Comparison of ENCODE assay signal across 26 cellular contexts in the genomic region with DNA sequence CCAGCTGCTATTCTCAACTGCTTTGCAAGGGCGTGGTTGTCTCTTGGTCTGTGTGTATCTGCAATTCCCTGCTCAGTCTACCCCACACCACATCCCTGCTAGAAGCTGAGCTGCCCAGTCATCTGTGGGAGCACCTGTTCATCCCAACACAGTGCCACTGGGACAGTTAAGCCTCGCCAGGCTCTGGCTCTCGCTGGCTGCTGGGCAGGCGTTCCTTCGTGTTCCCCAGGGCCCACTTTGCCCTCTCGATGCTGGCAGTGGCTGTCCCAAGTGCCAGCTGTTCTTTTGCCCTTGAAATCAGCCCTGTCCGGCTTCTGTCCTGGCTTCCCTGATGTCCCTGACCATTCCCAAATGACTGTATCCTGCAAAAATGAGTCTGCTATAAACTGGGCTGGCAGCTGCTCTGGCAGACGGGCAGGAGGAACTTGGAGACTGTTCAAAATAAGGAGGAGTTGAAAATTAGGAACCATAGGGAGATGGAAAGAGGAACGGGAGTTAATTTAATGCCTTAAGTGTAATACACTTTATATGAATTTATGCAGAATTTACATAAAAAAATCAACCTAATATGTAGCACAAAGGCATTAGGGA.
A peak's percentile ranks its signal among the peaks of the same experiment; 100 is the strongest.
DNase-seq lines count a peak whose midpoint lies in the region; ATAC-seq and TF ChIP-seq lines count a peak whose summit lies in the region.
"Had no signal": no experiment of that assay in that cellular context is flagged by ENCODE, and none has a peak within 500 bp of the region (broad histone marks: within the 10 kb centered on the region; RNA-seq: fewer than 3 reads in every experiment).

No MANE protein-coding gene starts in this region.

- peak; percentile 61 for DNase-seq in D341Med (ENCODE audit: low spot score)
- peak; percentile 97 for DNase-seq in NCI-H2171 treated with DMSO at 0.1 percent for 48 hours (lab: John Stamatoyannopoulos, UW)
- no peak for DNase-seq in sciatic nerve (ENCODE audit: low spot score)
- no peak for DNase-seq in activated CD4-positive, CD25-positive, alpha-beta regulatory T cell treated with anti-CD3 and anti-CD28 coated beads, Interleukin-2, amount 50 U/mL, for 72 hours
- no peak for DNase-seq in osteocyte (ENCODE audit: extremely low spot score, unreplicated experiment)
- DNase-seq in activated effector memory CD4-positive, alpha-beta T cell treated with anti-CD3 and anti-CD28 coated beads, Interleukin-2, amount 50 U/mL, for 16 hours: no peak
- DNase-seq: activated CD4-positive, alpha-beta T cell treated with anti-CD3 and anti-CD28 coated beads, Interleukin-2, amount 50 U/mL, for 4 hours; activated CD8-positive, alpha-beta memory T cell treated with anti-CD3 and anti-CD28 coated beads, Interleukin-2, amount 10 ng/mL, durations not matched to agents 7 days and 5 days; activated T-cell treated with anti-CD3 and anti-CD28 coated beads, Interleukin-2, amount 50 U/mL, for 4 hours; Calu3; foreskin keratinocyte; GM23248; heart right ventricle; kidney; naive B cell; NCI-H1092; NCI-H1930; NCI-H2227 treated with DMSO at 0.1 percent for 48 hours; NCI-H82; OCI-M1; SK-N-SH; small intestine; stimulated activated naive B cell treated with anti-CD40 and anti-IgM and Interleukin-4, amounts not matched to agents 10 μg/mL and 1 μg/mL and 100 μg/mL, for 72 hours; T-helper 17 cell had no signal

- H3K4me1 Mint-ChIP-seq in brain (peaks cover 48% of the 10 kb centered on the region), osteocyte (ENCODE audit: unreplicated experiment) (no peaks in the 10 kb centered on the region)
- H3K4me1 Mint-ChIP-seq: activated CD8-positive, alpha-beta memory T cell treated with anti-CD3 and anti-CD28 coated beads, Interleukin-2, amount 10 ng/mL, durations not matched to agents 7 days and 5 days; stimulated activated naive B cell treated with anti-CD40 and anti-IgM and Interleukin-4, amounts not matched to agents 10 μg/mL and 1 μg/mL and 100 μg/mL, for 72 hours had no signal

- H3K27me3 Mint-ChIP-seq in brain (peaks cover 10% of the 10 kb centered on the region), osteocyte (ENCODE audit: unreplicated experiment) (peaks cover 24% of the 10 kb centered on the region)

- ATAC-seq in sciatic nerve: peak; percentile 48
- no peak for ATAC-seq in GM19455 (IDR thresholded peaks at IDR 0.05; ENCODE audit: unreplicated experiment)
- ATAC-seq: activated CD8-positive, alpha-beta memory T cell treated with anti-CD3 and anti-CD28 coated beads, Interleukin-2, amount 10 ng/mL, durations not matched to agents 7 days and 5 days; activated T-cell treated with anti-CD3 and anti-CD28 coated beads, Interleukin-2, amount 50 U/mL, for 4 hours; foreskin keratinocyte; stimulated activated naive B cell treated with anti-CD40 and anti-IgM and Interleukin-4, amounts not matched to agents 10 μg/mL and 1 μg/mL and 100 μg/mL, for 72 hours; T-helper 17 cell had no signal

- H3K36me3 Mint-ChIP-seq in brain (no peaks in the 10 kb centered on the region), osteocyte (ENCODE audit: unreplicated experiment) (no peaks in the 10 kb centered on the region)
- H3K36me3 Mint-ChIP-seq: activated CD8-positive, alpha-beta memory T cell treated with anti-CD3 and anti-CD28 coated beads, Interleukin-2, amount 10 ng/mL, durations not matched to agents 7 days and 5 days; naive B cell; stimulated activated naive B cell treated with anti-CD40 and anti-IgM and Interleukin-4, amounts not matched to agents 10 μg/mL and 1 μg/mL and 100 μg/mL, for 72 hours had no signal

- intact Hi-C loops in sciatic nerve (cut with DNase I): no loop called here

- no peak for TF ChIP-seq CTCF in brain (conservative IDR thresholded peaks at IDR 0.05)
- TF ChIP-seq CTCF in osteocyte (IDR thresholded peaks at IDR 0.05): no peak

- H3K27ac Mint-ChIP-seq in brain (peak overlapping the region in 4 of 5 experiments; percentile 70 to 91 (median 86)), osteocyte (ENCODE audit: unreplicated experiment) (no peak overlapping the region)
- H3K27ac Mint-ChIP-seq: activated CD8-positive, alpha-beta memory T cell treated with anti-CD3 and anti-CD28 coated beads, Interleukin-2, amount 10 ng/mL, durations not matched to agents 7 days and 5 days; naive B cell; stimulated activated naive B cell treated with anti-CD40 and anti-IgM and Interleukin-4, amounts not matched to agents 10 μg/mL and 1 μg/mL and 100 μg/mL, for 72 hours; T-helper 17 cell had no signal

- peaks cover 0 to 21% (median 9%) of the 10 kb centered on the region in 5 experiments for H3K9me3 Mint-ChIP-seq in brain
- H3K9me3 Mint-ChIP-seq in osteocyte (ENCODE audit: unreplicated experiment): no peaks in the 10 kb centered on the region
- H3K9me3 Mint-ChIP-seq: activated T-cell treated with anti-CD3 and anti-CD28 coated beads, Interleukin-2, amount 50 U/mL, for 4 hours; stimulated activated naive B cell treated with anti-CD40 and anti-IgM and Interleukin-4, amounts not matched to agents 10 μg/mL and 1 μg/mL and 100 μg/mL, for 72 hours had no signal

- H3K4me3 Mint-ChIP-seq in brain (peak overlapping the region in 1 of 5 experiments; percentile 13), osteocyte (ENCODE audit: unreplicated experiment) (no peak overlapping the region)
- H3K4me3 Mint-ChIP-seq: activated CD8-positive, alpha-beta memory T cell treated with anti-CD3 and anti-CD28 coated beads, Interleukin-2, amount 10 ng/mL, durations not matched to agents 7 days and 5 days; activated T-cell treated with anti-CD3 and anti-CD28 coated beads, Interleukin-2, amount 50 U/mL, for 4 hours; naive B cell; stimulated activated naive B cell treated with anti-CD40 and anti-IgM and Interleukin-4, amounts not matched to agents 10 μg/mL and 1 μg/mL and 100 μg/mL, for 72 hours; T-helper 17 cell had no signal

Comparison
In these comparisons a context has a peak if more than half of its experiments do, and no peak if none do; other contexts are left out.
1. DNase-seq: peak in D341Med (single experiment) and NCI-H2171 treated with DMSO at 0.1 percent for 48 hours (single experiment); none in sciatic nerve (single experiment), activated CD4-positive, CD25-positive, alpha-beta regulatory T cell treated with anti-CD3 and anti-CD28 coated beads, Interleukin-2, amount 50 U/mL, for 72 hours (single experiment), osteocyte (single experiment) and activated effector memory CD4-positive, alpha-beta T cell treated with anti-CD3 and anti-CD28 coated beads, Interleukin-2, amount 50 U/mL, for 16 hours (single experiment).